7 cellular contexts compared by ENCODE assay signal in genomic region chr12:54300267-54300731, GRCh38. TPM values are rescaled to one million over a fixed set of nuclear protein-coding genes. Genes with fewer than 3 reads are reported as not detected.
DNase-seq lines count a peak whose midpoint lies in the region; ATAC-seq and TF ChIP-seq lines count a peak whose summit lies in the region.
"Had no signal": no experiment of that assay in that cellular context is flagged by ENCODE, and none has a peak within 500 bp of the region (broad histone marks: within the 10 kb centered on the region; RNA-seq: fewer than 3 reads in every experiment).

No MANE protein-coding gene starts in this region.

- H3K27me3 ChIP-seq in left ventricle myocardium inferior (ENCODE audit: low read depth), result peaks cover 57% of the 10 kb centered on the region
- H3K27me3 ChIP-seq in right cardiac atrium (ENCODE audit: control insufficient read depth, insufficient read depth), result no peaks in the 10 kb centered on the region
- peaks cover 16% of the 10 kb centered on the region for H3K27me3 ChIP-seq in iPS-20b (ENCODE audit: insufficient read depth, low read length)
- no peaks in the 10 kb centered on the region for H3K27me3 ChIP-seq in upper lobe of left lung

- TF ChIP-seq CTCF in left ventricle myocardium inferior (IDR thresholded peaks at IDR 0.05; ENCODE audit: borderline replicate concordance) (no peak), upper lobe of left lung (IDR thresholded peaks at IDR 0.05) (no peak)

- H3K4me3 ChIP-seq in left ventricle myocardium inferior, result peak overlapping the region; percentile 48
- H3K4me3 ChIP-seq in right cardiac atrium (ENCODE audit: low read length), result no peak overlapping the region
- H3K4me3 ChIP-seq in iPS-20b (ENCODE audit: low read length), result peak overlapping the region; percentile 72
- peak overlapping the region in 3 of 4 donors; percentile 32 to 46 (median 44) for H3K4me3 ChIP-seq in upper lobe of left lung

- peak overlapping the region; percentile 66; the same call in 1 of the 2 replicates for H3K9ac ChIP-seq in iPS-20b (ENCODE audit: low read depth, low read length)

- no peak for ATAC-seq in right cardiac atrium
- ATAC-seq in upper lobe of left lung (ENCODE audit: low FRiP score in 2 of 2), result peak in 1 of 2 donors; percentile 14

- no peak for TF ChIP-seq EP300 in upper lobe of left lung (IDR thresholded peaks at IDR 0.05)

- no peak for TF ChIP-seq POLR2A in upper lobe of left lung (IDR thresholded peaks at IDR 0.05)

- H3K36me3 ChIP-seq in left ventricle myocardium inferior (no peaks in the 10 kb centered on the region), iPS-20b (ENCODE audit: insufficient read depth, low read depth, low read length) (no peaks in the 10 kb centered on the region), upper lobe of left lung (no peaks in the 10 kb centered on the region)

- H3K9me3 ChIP-seq in left ventricle myocardium inferior (replicated peaks) (no peaks in the 10 kb centered on the region), right cardiac atrium (ENCODE audit: control insufficient read depth, low read length) (no peaks in the 10 kb centered on the region), iPS-20b (ENCODE audit: insufficient read depth, low read depth, low read length) (no peaks in the 10 kb centered on the region), upper lobe of left lung (no peaks in the 10 kb centered on the region)

- intact Hi-C loops in left ventricle myocardium inferior (cut with micrococcal nuclease), result no loop called here
- intact Hi-C loops in right cardiac atrium (cut with DNase I), result no loop called here

- peaks cover 17% of the 10 kb centered on the region for H3K4me1 ChIP-seq in left ventricle myocardium inferior
- H3K4me1 ChIP-seq in right cardiac atrium (ENCODE audit: control insufficient read depth, insufficient read depth, low read length), result no peaks in the 10 kb centered on the region
- peaks cover 35% of the 10 kb centered on the region for H3K4me1 ChIP-seq in iPS-20b (ENCODE audit: insufficient read depth, low read length)
- peaks cover 24 to 40% (median 30%) of the 10 kb centered on the region in 4 donors for H3K4me1 ChIP-seq in upper lobe of left lung

- DNase-seq in left ventricle myocardium inferior (no peak), right cardiac atrium (no peak), upper lobe of left lung (no peak), amygdala (lab: John Stamatoyannopoulos, UW) (no peak)
- DNase-seq in activated CD4-positive, alpha-beta T cell treated with anti-CD3 and anti-CD28 coated beads, Interleukin-2, amount 50 U/mL, for 48 hours, result no peak

- no peak overlapping the region for H3K27ac ChIP-seq in left ventricle myocardium inferior (replicated peaks)
- no peak overlapping the region for H3K27ac ChIP-seq in right cardiac atrium (ENCODE audit: low read length)
- H3K27ac ChIP-seq in iPS-20b (ENCODE audit: low read length), result no peak overlapping the region
- H3K27ac ChIP-seq in upper lobe of left lung, result peak overlapping the region; percentile 37 to 86 (median 77)

- whole genome bisulfite sequencing in right cardiac atrium, result 45% methylated on average over 3 of the region's 3 CpGs
- WGBS in upper lobe of left lung, 2 donors, result 15 to 33% methylated on average over 2 to 3 of the region's 3 CpGs

RNA-seq across cellular contexts. Expression of gene NFE2, which starts 0.5 kb away (rescaled TPM):
- total RNA-seq in left ventricle myocardium inferior, result 0.71 TPM
- under 1 TPM; 0.28 to 0.97 (median 0.37) TPM for total RNA-seq in right cardiac atrium
- 0.32 TPM for polyA plus RNA-seq in right cardiac atrium
- total RNA-seq in upper lobe of left lung, result 10 to 100 TPM in 2 of 6 donors, 1 to 10 TPM in 4; 2.7 to 16.8 (median 9.3) TPM
- total RNA-seq: bronchial epithelial cell had no signal

RNA-seq across cellular contexts. Expression of gene HNRNPA1, which starts 19.8 kb away (rescaled TPM):
- total RNA-seq in left ventricle myocardium inferior (423 TPM), right cardiac atrium (100 to 1,000 TPM; 425 to 572 (median 530) TPM), upper lobe of left lung (100 to 1,000 TPM; 255 to 870 (median 475) TPM)
- polyA plus RNA-seq in right cardiac atrium, result 405 TPM

RNA-seq across cellular contexts. Expression of gene CBX5, which starts 20.4 kb away (rescaled TPM):
- total RNA-seq in left ventricle myocardium inferior, result 44.1 TPM
- 10 to 100 TPM; 55.1 to 68.2 (median 57.1) TPM for total RNA-seq in right cardiac atrium
- polyA plus RNA-seq in right cardiac atrium, result 23.0 TPM
- 10 to 100 TPM; 15.5 to 48.2 (median 36.1) TPM for total RNA-seq in upper lobe of left lung

RNA-seq across cellular contexts. Expression of gene COPZ1, which starts 24.6 kb away (rescaled TPM):
- total RNA-seq in left ventricle myocardium inferior, result 110 TPM
- 100 to 1,000 TPM; 103 to 120 (median 119) TPM for total RNA-seq in right cardiac atrium
- 112 TPM for polyA plus RNA-seq in right cardiac atrium
- total RNA-seq in upper lobe of left lung, result 100 to 1,000 TPM in 3 of 6 donors, 10 to 100 TPM in 3; 55.5 to 132 (median 96.7) TPM

Comparison
In these comparisons a context has a peak if more than half of its experiments do, and no peak if none do; other contexts are left out.
1. H3K27ac ChIP-seq: peak in upper lobe of left lung (4 of 4); none in left ventricle myocardium inferior (single experiment), right cardiac atrium (single experiment) and iPS-20b (single experiment).